ENCODE assay signal across 8 cellular contexts in the genomic region with DNA sequence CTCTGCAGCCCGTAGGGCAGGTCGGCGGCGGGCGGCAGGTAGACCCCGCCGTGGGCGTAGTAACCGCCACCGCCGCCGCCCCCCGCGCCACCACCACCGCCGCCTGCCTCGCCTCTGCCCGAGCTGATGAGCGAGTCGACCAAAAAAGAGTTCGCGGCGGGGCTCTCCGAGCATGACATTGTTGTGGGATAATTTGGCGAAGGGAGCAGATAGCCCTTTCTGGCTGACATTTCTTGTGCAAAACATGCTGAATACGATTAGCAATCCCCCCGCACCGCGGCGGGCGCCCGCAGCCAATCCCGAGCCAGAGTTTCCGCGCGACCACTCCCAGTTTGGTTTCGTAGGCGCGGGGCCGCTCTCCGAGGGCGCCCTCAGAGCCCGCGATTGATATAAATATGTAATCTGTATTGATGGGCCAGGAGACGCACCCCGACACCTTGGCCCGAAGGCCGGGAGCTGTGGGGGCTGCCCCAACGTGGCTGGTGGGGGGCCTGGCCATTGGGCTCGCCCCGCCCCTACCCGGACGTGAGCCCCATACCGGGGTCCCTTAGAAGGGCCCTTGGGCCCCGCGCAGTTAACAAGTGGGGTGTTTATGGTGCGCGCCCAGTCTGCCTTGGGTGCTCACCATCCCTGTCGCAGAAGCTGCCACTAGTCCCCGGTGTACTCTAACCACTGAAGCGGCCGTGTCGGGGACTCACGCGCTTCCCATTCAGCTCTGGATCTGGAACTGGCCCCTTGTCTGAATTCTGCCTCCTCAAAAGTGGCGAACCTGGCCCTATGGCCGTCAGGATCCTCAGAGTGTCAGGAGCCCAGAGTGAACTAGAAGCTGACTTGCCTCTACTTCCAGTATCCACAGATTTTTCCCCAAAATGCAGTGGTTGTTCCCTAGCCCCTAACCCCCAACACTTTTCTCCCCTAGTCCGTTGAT. TPM values are rescaled to one million over a fixed set of nuclear protein-coding genes. Genes with fewer than 3 reads are reported as not detected.
DNase-seq lines count a peak whose midpoint lies in the region; ATAC-seq and TF ChIP-seq lines count a peak whose summit lies in the region.

Gene HOXA10, minus strand, starts transcription at position 244 of the 928 bp plus-strand sequence. Its CDS starts 14 bp downstream, at position 230.

- H3K27me3 Mint-ChIP-seq in CD8-positive, alpha-beta T cell (ENCODE audit: low read depth), result peaks cover 59% of the 10 kb centered on the region

- CTCF ChIA-PET in CD8-positive, alpha-beta T cell (lab: Charles Lee), result interaction anchor here (0.6 to 2.8 kb wide), 3 partner anchors 13 to 1115 kb away, joined by 4 to 13 read pairs (median 5); no protein-coding TSS in a partner anchor

- no peaks in the 10 kb centered on the region for H3K9me3 ChIP-seq in CD8-positive, alpha-beta T cell (ENCODE audit: low read length)
- H3K9me3 ChIP-seq in adipocyte (ENCODE audit: control insufficient read depth, low read length) (no peaks in the 10 kb centered on the region), mononuclear cell (ENCODE audit: low read depth, low read length) (no peaks in the 10 kb centered on the region), aorta (ENCODE audit: control insufficient read depth, low read length) (no peaks in the 10 kb centered on the region)

- no peaks in the 10 kb centered on the region for H3K36me3 Mint-ChIP-seq in CD8-positive, alpha-beta T cell

- H3K4me3 ChIP-seq in CD8-positive, alpha-beta T cell (ENCODE audit: low read depth, low read length), result peak within 1 kb of the TSS; percentile 45
- H3K4me3 ChIP-seq in LNCaP clone FGC (ENCODE audit: low read depth, low read length), result peak within 1 kb of the TSS; percentile 42
- H3K4me3 ChIP-seq in adipocyte (ENCODE audit: low read length), result peak within 1 kb of the TSS; percentile 94
- peak within 1 kb of the TSS; percentile 13 for H3K4me3 ChIP-seq in mononuclear cell (ENCODE audit: low read length)
- peak within 1 kb of the TSS; percentile 29 to 52 for H3K4me3 ChIP-seq in aorta (ENCODE audit: low read length in 2 of 2)

- no peak for ATAC-seq in CD8-positive, alpha-beta T cell
- no peak for ATAC-seq in aorta (ENCODE audit: low FRiP score)
- ATAC-seq in HG02970 (IDR thresholded peaks at IDR 0.05; ENCODE audit: low FRiP score, unreplicated experiment), result no peak
- no peak for ATAC-seq in GM19463 (IDR thresholded peaks at IDR 0.05; ENCODE audit: unreplicated experiment)

- intact Hi-C loops in CD8-positive, alpha-beta T cell (cut with DNase I, micrococcal nuclease), result no loop called here
- intact Hi-C loops in aorta (cut with DNase I), result no loop called here

- peak within 1 kb of the TSS; percentile 93 for H3K9ac ChIP-seq in adipocyte (ENCODE audit: low read length)

- peak within 1 kb of the TSS; percentile 66 for H3K4me3 Mint-ChIP-seq in CD8-positive, alpha-beta T cell

- peaks cover 53% of the 10 kb centered on the region for H3K27me3 ChIP-seq in CD8-positive, alpha-beta T cell (ENCODE audit: insufficient read depth, low read length)
- H3K27me3 ChIP-seq in adipocyte (replicated peaks; ENCODE audit: control insufficient read depth, insufficient read depth, low read length) (no peaks in the 10 kb centered on the region), mononuclear cell (ENCODE audit: insufficient read depth, low read length) (peaks cover 90% of the 10 kb centered on the region), aorta (ENCODE audit: control insufficient read depth in 1 of 2, insufficient read depth in 2 of 2, low read length in 1 of 2) (peaks cover 0 to 1% of the 10 kb centered on the region in 2 donors)

- peaks cover 34% of the 10 kb centered on the region for H3K4me1 ChIP-seq in CD8-positive, alpha-beta T cell (ENCODE audit: insufficient read depth, low read length)
- peaks cover 52% of the 10 kb centered on the region for H3K4me1 ChIP-seq in adipocyte (ENCODE audit: control insufficient read depth, insufficient read depth, low read length)
- H3K4me1 ChIP-seq in mononuclear cell (ENCODE audit: insufficient read depth, low read length), result peaks cover 43% of the 10 kb centered on the region
- no peaks in the 10 kb centered on the region for H3K4me1 ChIP-seq in aorta (ENCODE audit: control insufficient read depth in 1 of 2, insufficient read depth in 2 of 2, low read length in 2 of 2)

- no peak within 1 kb of the TSS for H3K27ac Mint-ChIP-seq in CD8-positive, alpha-beta T cell

- H3K9me3 Mint-ChIP-seq in CD8-positive, alpha-beta T cell, result no peaks in the 10 kb centered on the region

- H3K27ac ChIP-seq in CD8-positive, alpha-beta T cell (ENCODE audit: low read depth, low read length), result no peak within 1 kb of the TSS
- H3K27ac ChIP-seq in aorta (ENCODE audit: low read depth in 1 of 2, low read length in 2 of 2), result no peak within 1 kb of the TSS

- DNase-seq in CD8-positive, alpha-beta T cell, result peak in 2 of 7 experiments; percentile 5 to 49
- DNase-seq in LNCaP clone FGC (ENCODE audit: low read depth), result no peak
- no peak for DNase-seq in adipocyte (ENCODE audit: low read depth)
- peak; percentile 55 to 79 for DNase-seq in aorta
- no peak for DNase-seq in OCI-M2 (lab: John Stamatoyannopoulos, UW; ENCODE audit: unreplicated experiment)

- POLR2A ChIA-PET in CD8-positive, alpha-beta T cell (lab: Charles Lee), result interaction anchor here (1.1 to 1.9 kb wide), 2 partner anchors 9 to 14 kb away, joined by 3 to 7 read pairs; no protein-coding TSS in a partner anchor

- no peaks in the 10 kb centered on the region for H3K36me3 ChIP-seq in CD8-positive, alpha-beta T cell (ENCODE audit: insufficient read depth, low read length)
- H3K36me3 ChIP-seq in adipocyte (ENCODE audit: control insufficient read depth, insufficient read depth, low read length, severe bottlenecking) (no peaks in the 10 kb centered on the region), aorta (ENCODE audit: control insufficient read depth in 1 of 2, insufficient read depth in 2 of 2, low read length in 1 of 2) (no peaks in the 10 kb centered on the region)

- peaks cover 25% of the 10 kb centered on the region for H3K4me1 Mint-ChIP-seq in CD8-positive, alpha-beta T cell (ENCODE audit: low read depth)

- 14 to 17% methylated on average over 52 to 68 of the region's 68 CpGs for WGBS in aorta, 2 donors

- TF ChIP-seq CTCF in CD8-positive, alpha-beta T cell (IDR thresholded peaks at IDR 0.05), result no peak
- TF ChIP-seq CTCF in LNCaP clone FGC (IDR thresholded peaks at IDR 0.05; ENCODE audit: control insufficient read depth, extremely low read depth, insufficient read depth), result no peak

RNA-seq across cellular contexts. Expression of gene HOXA10, which starts in this region (rescaled TPM):
- total RNA-seq in CD8-positive, alpha-beta T cell, result not detected
- total RNA-seq in mononuclear cell (0.63 TPM), aorta (10 to 100 TPM in 1 of 2 donors, 1 to 10 TPM in 1; 1.5 to 11.2 TPM)
- 1 to 10 TPM; 3.4 to 3.6 TPM for polyA plus RNA-seq in aorta

Comparison
In these comparisons a context has a peak if more than half of its experiments do, and no peak if none do; other contexts are left out.
1. DNase-seq: peak in aorta (2 of 2); none in LNCaP clone FGC (single experiment), adipocyte (single experiment) and OCI-M2 (single experiment).
2. H3K4me3 ChIP-seq: peak in every context shown above with its lines; median percentile 94 in adipocyte; 45 in CD8-positive, alpha-beta T cell; 42 in LNCaP clone FGC; 40 in aorta; 13 in mononuclear cell.